Comparison of ENCODE assay signal across 8 cellular contexts in genomic region chr1:99707535-99708142, GRCh38. TPM values are rescaled to one million over a fixed set of nuclear protein-coding genes. Genes with fewer than 3 reads are reported as not detected.
DNase-seq lines count a peak whose midpoint lies in the region; ATAC-seq and TF ChIP-seq lines count a peak whose summit lies in the region.

No MANE protein-coding gene starts in this region.

- H3K36me3 Mint-ChIP-seq in CD14-positive monocyte = peaks cover 29 to 30% of the 10 kb centered on the region in 2 donors
- H3K36me3 Mint-ChIP-seq in activated CD4-positive, alpha-beta T cell treated with anti-CD3 and anti-CD28 coated beads, Interleukin-2, amount 10 ng/mL, durations not matched to agents 24 days and 14 days (ENCODE audit: low read depth) = no peaks in the 10 kb centered on the region
- H3K36me3 Mint-ChIP-seq in memory B cell = peaks cover 10% of the 10 kb centered on the region

- DNase-seq in CD14-positive monocyte (ENCODE audit: low spot score) (peak; percentile 66), NCI-H446 (lab: John Stamatoyannopoulos, UW) (peak; percentile 59 to 83), ecto neural progenitor cell (ENCODE audit: low spot score) (peak; percentile 66), memory B cell (ENCODE audit: low spot score in 2 of 2) (peak; percentile 45 to 47)
- peak; percentile 87 for DNase-seq in activated CD4-positive, alpha-beta T cell treated with anti-CD3 and anti-CD28 coated beads, Interleukin-2, amount 10 ng/mL, durations not matched to agents 24 days and 14 days
- DNase-seq in stimulated activated naive CD4-positive, alpha-beta T cell treated with Interleukin-2 at 50 U/mL for 16 hours (lab: John Stamatoyannopoulos, UW) = peak; percentile 11

- TF ChIP-seq CTCF in CD14-positive monocyte (IDR thresholded peaks at IDR 0.05) = peak; percentile 93

- H3K27me3 Mint-ChIP-seq in CD14-positive monocyte (ENCODE audit: low read depth in 3 of 3) (no peaks in the 10 kb centered on the region), memory B cell (no peaks in the 10 kb centered on the region)
- H3K27me3 Mint-ChIP-seq in activated CD4-positive, alpha-beta T cell treated with anti-CD3 and anti-CD28 coated beads, Interleukin-2, amount 10 ng/mL, durations not matched to agents 24 days and 14 days = peaks cover 4% of the 10 kb centered on the region

- intact Hi-C loops in CD14-positive monocyte (cut with micrococcal nuclease) = loop anchor here (5.0 kb wide), 2 partner anchors 525 to 955 kb away; no protein-coding TSS in a partner anchor
- intact Hi-C loops in activated CD4-positive, alpha-beta T cell treated with anti-CD3 and anti-CD28 coated beads, Interleukin-2, amount 10 ng/mL, durations not matched to agents 24 days and 14 days (cut with micrococcal nuclease) = loop anchor here (1.0 to 2.0 kb wide), 3 partner anchors 527 to 959 kb away; no protein-coding TSS in a partner anchor

- H3K4me1 Mint-ChIP-seq in CD14-positive monocyte = peaks cover 23% of the 10 kb centered on the region
- peaks cover 7% of the 10 kb centered on the region for H3K4me1 Mint-ChIP-seq in activated CD4-positive, alpha-beta T cell treated with anti-CD3 and anti-CD28 coated beads, Interleukin-2, amount 10 ng/mL, durations not matched to agents 24 days and 14 days
- H3K4me1 Mint-ChIP-seq in memory B cell = peaks cover 6% of the 10 kb centered on the region

- H3K27ac Mint-ChIP-seq in CD14-positive monocyte (no peak overlapping the region), memory B cell (no peak overlapping the region)
- no peak overlapping the region for H3K27ac Mint-ChIP-seq in activated CD4-positive, alpha-beta T cell treated with anti-CD3 and anti-CD28 coated beads, Interleukin-2, amount 10 ng/mL, durations not matched to agents 24 days and 14 days

- no peak overlapping the region for H3K4me3 Mint-ChIP-seq in CD14-positive monocyte
- H3K4me3 Mint-ChIP-seq in activated CD4-positive, alpha-beta T cell treated with anti-CD3 and anti-CD28 coated beads, Interleukin-2, amount 10 ng/mL, durations not matched to agents 24 days and 14 days = no peak overlapping the region
- no peak overlapping the region for H3K4me3 Mint-ChIP-seq in memory B cell

- peak; percentile 87 for ATAC-seq in GM18909 (IDR thresholded peaks at IDR 0.05; ENCODE audit: poor library complexity, unreplicated experiment)
- ATAC-seq in HG03354 (IDR thresholded peaks at IDR 0.05; ENCODE audit: poor library complexity, severe bottlenecking, unreplicated experiment) = peak; percentile 86
- peak; percentile 56 for ATAC-seq in memory B cell (ENCODE audit: low read depth)

- peaks cover 0 to 7% (median 4%) of the 10 kb centered on the region in 7 donors for H3K9me3 Mint-ChIP-seq in CD14-positive monocyte
- H3K9me3 Mint-ChIP-seq in activated CD4-positive, alpha-beta T cell treated with anti-CD3 and anti-CD28 coated beads, Interleukin-2, amount 10 ng/mL, durations not matched to agents 24 days and 14 days = no peaks in the 10 kb centered on the region
- no peaks in the 10 kb centered on the region for H3K9me3 Mint-ChIP-seq in memory B cell

RNA-seq across cellular contexts. Expression of gene FRRS1, which starts 58.8 kb away (rescaled TPM):
- 1 to 10 TPM in 1 of 2 donors, under 1 TPM in 1; 0.61 to 2.1 TPM for polyA plus RNA-seq in CD14-positive monocyte
- total RNA-seq in activated CD4-positive, alpha-beta T cell treated with anti-CD3 and anti-CD28 coated beads, Interleukin-2, amount 10 ng/mL, durations not matched to agents 24 days and 14 days = 0.24 and 0.28 TPM in 2 replicates

Comparison
In these comparisons a context has a peak if more than half of its experiments do, and no peak if none do; other contexts are left out.
1. Peak in every context shown above with its lines: DNase-seq and ATAC-seq.
2. DNase-seq: peak in every context shown above with its lines; median percentile 87 in activated CD4-positive, alpha-beta T cell treated with anti-CD3 and anti-CD28 coated beads, Interleukin-2, amount 10 ng/mL, durations not matched to agents 24 days and 14 days; 71 in NCI-H446; 66 in CD14-positive monocyte; 66 in ecto neural progenitor cell; 46 in memory B cell; 11 in stimulated activated naive CD4-positive, alpha-beta T cell treated with Interleukin-2 at 50 U/mL for 16 hours.